ENCODE assay signal across 15 cellular contexts in genomic region chrX:16462912-16463311, GRCh38.
DNase-seq lines count a peak whose midpoint lies in the region; ATAC-seq lines count a peak whose summit lies in the region.
"Had no signal": no experiment of that assay in that cellular context is flagged by ENCODE, and none has a peak within 500 bp of the region (broad histone marks: within the 10 kb centered on the region; RNA-seq: fewer than 3 reads in every experiment).

No MANE protein-coding gene starts in this region.

- DNase-seq in EH (ENCODE audit: low read depth) (peak; percentile 93), adipocyte (ENCODE audit: low read depth) (peak; percentile 63), fibroblast of the conjunctiva (ENCODE audit: low read depth) (peak; percentile 32), putamen (ENCODE audit: low spot score) (peak; percentile 29)
- DNase-seq in activated effector memory CD4-positive, alpha-beta T cell treated with Interleukin-2 at 50 U/mL for 16 hours: no peak
- DNase-seq: activated CD4-positive, alpha-beta T cell treated with anti-CD3 and anti-CD28 coated beads for 4 hours; activated T-cell treated with anti-CD3 and anti-CD28 coated beads, Interleukin-2, amount 50 U/mL, for 1 hour; DMS53; NCI-H2081 treated with DMSO at 0.1 percent for 48 hours; stimulated activated CD4-positive, alpha-beta T cell treated with anti-CD3 and anti-CD28 coated beads, Interleukin-12 subunit alpha, Interleukin-12 subunit beta, amount 100 ng/mL, for 4 hours; T-helper 17 cell had no signal

- no peak overlapping the region for H3K4me3 ChIP-seq in adipocyte (ENCODE audit: low read length)

- H3K4me1 ChIP-seq in adipocyte (ENCODE audit: control insufficient read depth, insufficient read depth, low read length): peaks cover 11% of the 10 kb centered on the region

- H3K9me3 ChIP-seq in adipocyte (ENCODE audit: control insufficient read depth, low read length): no peaks in the 10 kb centered on the region

- H3K9ac ChIP-seq in adipocyte (ENCODE audit: low read length): no peak overlapping the region

- H3K27me3 ChIP-seq in adipocyte (replicated peaks; ENCODE audit: control insufficient read depth, insufficient read depth, low read length): no peaks in the 10 kb centered on the region

- no peak for ATAC-seq in HG03108 (IDR thresholded peaks at IDR 0.05; ENCODE audit: unreplicated experiment)
- no peak for ATAC-seq in GM21447 (IDR thresholded peaks at IDR 0.05; ENCODE audit: unreplicated experiment)
- no peak for ATAC-seq in HG03196 (IDR thresholded peaks at IDR 0.05; ENCODE audit: unreplicated experiment)
- ATAC-seq: esophagus mucosa, T-helper 17 cell had no signal

- no peaks in the 10 kb centered on the region for H3K36me3 ChIP-seq in adipocyte (ENCODE audit: control insufficient read depth, insufficient read depth, low read length, severe bottlenecking)
